In genomic region chr6:139765825-139766285, GRCh38 we compare ENCODE assay signal across 2 cellular contexts.
TF ChIP-seq lines count a peak whose summit lies in the region.

No MANE protein-coding gene starts in this region.

TF ChIP-seq in HCT116, 20 proteins besides CTCF, POLR2A, EP300 and RAD21 (continued from another document):
- TF ChIP-seq CBX3 (IDR thresholded peaks at IDR 0.05; ENCODE audit: low read depth): peak; percentile 12; the same call in 1 of the 2 replicates

TF ChIP-seq in SK-N-SH, 30 proteins besides CTCF, POLR2A, EP300 and RAD21 (continued from another document):
- TF ChIP-seq MEF2A (IDR thresholded peaks at IDR 0.05; ENCODE audit: borderline replicate concordance, low read depth) (0 out of 2 replicates have a peak, but pooled peaks have one; percentile 46), SIN3A (IDR thresholded peaks at IDR 0.05; ENCODE audit: borderline replicate concordance, low read depth, low read length) (no peak), TCF12 (IDR thresholded peaks at IDR 0.05) (peak; percentile 88), NFIC (IDR thresholded peaks at IDR 0.05; ENCODE audit: borderline replicate concordance) (peak; percentile 41; the same call in 1 of the 2 replicates), TEAD4 (IDR thresholded peaks at IDR 0.05; ENCODE audit: borderline replicate concordance, insufficient read depth) (0 out of 2 replicates have a peak, but pooled peaks have one; percentile 32), MAX (IDR thresholded peaks at IDR 0.05; ENCODE audit: low read depth) (peak; percentile 37; the same call in 1 of the 2 replicates), PBX3 (IDR thresholded peaks at IDR 0.05) (peak; percentile 83), ZBTB33 (IDR thresholded peaks at IDR 0.05; ENCODE audit: borderline replicate concordance, low read depth) (no peak), TAF1 (IDR thresholded peaks at IDR 0.05; ENCODE audit: borderline replicate concordance, low read depth, low read length) (no peak), YY1 (IDR thresholded peaks at IDR 0.05; ENCODE audit: low read depth) (no peak; the same call in 1 of the 2 replicates), FOSL2 (IDR thresholded peaks at IDR 0.05; ENCODE audit: borderline replicate concordance, low read depth) (peak; percentile 90), JUND (IDR thresholded peaks at IDR 0.05) (peak; percentile 80), USF2 (IDR thresholded peaks at IDR 0.05; ENCODE audit: borderline replicate concordance, low read depth, low read length) (no peak)
TF ChIP-seq in SK-N-SH: peak in this region for 9.
